In genomic region chr22:28172948-28173360, GRCh38 we compare ENCODE assay signal across 18 cellular contexts.
DNase-seq lines count a peak whose midpoint lies in the region; ATAC-seq and TF ChIP-seq lines count a peak whose summit lies in the region.
"Had no signal": no experiment of that assay in that cellular context is flagged by ENCODE, and none has a peak within 500 bp of the region (broad histone marks: within the 10 kb centered on the region; RNA-seq: fewer than 3 reads in every experiment).

No MANE protein-coding gene starts in this region.

- H3K79me1 ChIP-seq in IMR-90 (ENCODE audit: low read depth in 1 of 2, low read length in 2 of 2), result peaks cover 3 to 4% of the 10 kb centered on the region in 2 experiments; a peak in 2 of 4 replicates

- no peak overlapping the region for H3K9ac ChIP-seq in IMR-90 (ENCODE audit: low read depth, low read length)
- H3K9ac ChIP-seq: BLaER1 treated with 17β-estradiol and CSF1 and Interleukin-3, amounts not matched to agents 10 nM and 100 nM had no signal

- H2BK15ac ChIP-seq in IMR-90 (ENCODE audit: low read depth, low read length), result no peak overlapping the region

- DNase-seq in Caki2 (ENCODE audit: low read depth) (peak; percentile 56), IMR-90 (no peak), RWPE2 (ENCODE audit: low spot score) (no peak), hepatocyte (ENCODE audit: low spot score) (peak; percentile 33), cerebellar cortex (ENCODE audit: low spot score) (no peak), right atrium auricular region (ENCODE audit: low spot score) (no peak), GDM1 (lab: John Stamatoyannopoulos, UW) (no peak), DMS79 (lab: John Stamatoyannopoulos, UW) (no peak)
- DNase-seq: activated CD8-positive, alpha-beta memory T cell treated with anti-CD3 and anti-CD28 coated beads, Interleukin-2, amount 50 U/mL, for 4 hours; erythroblast; H9; MM.1S; NCI-H82; right lobe of liver; stimulated activated naive CD4-positive, alpha-beta T cell treated with Interleukin-2 at 50 U/mL for 16 hours; SW 1271 had no signal

- no peaks in the 10 kb centered on the region for H3K36me3 ChIP-seq in IMR-90 (ENCODE audit: control insufficient read depth, insufficient read depth, low read length)
- H3K36me3 ChIP-seq in RWPE2 (ENCODE audit: low read depth), result no peaks in the 10 kb centered on the region
- no peaks in the 10 kb centered on the region for H3K36me3 ChIP-seq in hepatocyte (replicated peaks; ENCODE audit: insufficient read depth, low read depth)
- no peaks in the 10 kb centered on the region for H3K36me3 ChIP-seq in right atrium auricular region
- H3K36me3 ChIP-seq: BLaER1 treated with 17β-estradiol and CSF1 and Interleukin-3, amounts not matched to agents 10 nM and 100 nM; right lobe of liver had no signal

- H3K4ac ChIP-seq in IMR-90 (ENCODE audit: low read depth, low read length), result no peak overlapping the region

- ATAC-seq in IMR-90 (ENCODE audit: low read depth), result 0 out of 2 replicates have a peak, but pooled peaks have one; percentile 14
- ATAC-seq in RWPE2 (ENCODE audit: low read depth), result peak; percentile 96
- ATAC-seq: right lobe of liver had no signal

- no peak overlapping the region for H3K14ac ChIP-seq in IMR-90 (replicated peaks; ENCODE audit: low read depth, low read length)

- H3K9me3 ChIP-seq in IMR-90 (ENCODE audit: control insufficient read depth, insufficient read depth, low read length) (no peaks in the 10 kb centered on the region), RWPE2 (ENCODE audit: severe bottlenecking) (no peaks in the 10 kb centered on the region), hepatocyte (ENCODE audit: low read depth) (no peaks in the 10 kb centered on the region), right atrium auricular region (peaks cover 0 to 4% of the 10 kb centered on the region in 2 donors)
- H3K9me3 ChIP-seq: right lobe of liver had no signal

- H3K9me2 ChIP-seq in hepatocyte (replicated peaks; ENCODE audit: insufficient read depth), result no peaks in the 10 kb centered on the region

- H2BK5ac ChIP-seq in IMR-90 (ENCODE audit: low read depth, low read length, poor library complexity, severe bottlenecking), result no peak overlapping the region

- no peak overlapping the region for H3K4me3 ChIP-seq in IMR-90 (ENCODE audit: insufficient read depth, low read depth, low read length)
- H3K4me3 ChIP-seq in RWPE2 (ENCODE audit: severe bottlenecking), result no peak overlapping the region
- H3K4me3 ChIP-seq in hepatocyte, result no peak overlapping the region
- no peak overlapping the region for H3K4me3 ChIP-seq in right atrium auricular region
- H3K4me3 ChIP-seq: BLaER1 treated with 17β-estradiol and CSF1 and Interleukin-3, amounts not matched to agents 10 nM and 100 nM; right lobe of liver had no signal

- no peak overlapping the region for H3K23ac ChIP-seq in IMR-90 (ENCODE audit: low read depth, low read length)

- H4K91ac ChIP-seq in IMR-90 (ENCODE audit: insufficient read depth, low read depth, low read length), result no peak overlapping the region

- no peak overlapping the region for H3K18ac ChIP-seq in IMR-90 (ENCODE audit: low read depth, low read length)

- no peaks in the 10 kb centered on the region for H3K27me3 ChIP-seq in IMR-90 (ENCODE audit: control insufficient read depth, insufficient read depth, low read length)
- no peaks in the 10 kb centered on the region for H3K27me3 ChIP-seq in RWPE2 (ENCODE audit: insufficient read depth, poor library complexity, severe bottlenecking)
- H3K27me3 ChIP-seq in hepatocyte, result no peaks in the 10 kb centered on the region
- no peaks in the 10 kb centered on the region for H3K27me3 ChIP-seq in right atrium auricular region
- H3K27me3 ChIP-seq: BLaER1 treated with 17β-estradiol and CSF1 and Interleukin-3, amounts not matched to agents 10 nM and 100 nM; right lobe of liver had no signal

- dilution Hi-C loops in IMR-90 (cut with HindIII; ENCODE audit: low sequenced_read_pairs, unreplicated experiment), result no loop called here

- no peak overlapping the region for H2BK20ac ChIP-seq in IMR-90 (ENCODE audit: low read depth, low read length)

- no peak overlapping the region for H3K4me2 ChIP-seq in IMR-90 (ENCODE audit: low read depth, low read length)
- no peak overlapping the region for H3K4me2 ChIP-seq in hepatocyte
- H3K4me2 ChIP-seq: BLaER1 treated with 17β-estradiol and CSF1 and Interleukin-3, amounts not matched to agents 10 nM and 100 nM had no signal

- H3K4me1 ChIP-seq in IMR-90 (ENCODE audit: control insufficient read depth, insufficient read depth, low read length) (no peaks in the 10 kb centered on the region), RWPE2 (ENCODE audit: insufficient read depth, poor library complexity, severe bottlenecking) (peaks cover 15% of the 10 kb centered on the region), hepatocyte (ENCODE audit: insufficient read depth) (no peaks in the 10 kb centered on the region), right atrium auricular region (no peaks in the 10 kb centered on the region)
- H3K4me1 ChIP-seq: BLaER1 treated with 17β-estradiol and CSF1 and Interleukin-3, amounts not matched to agents 10 nM and 100 nM; right lobe of liver had no signal

- no peak overlapping the region for H4K5ac ChIP-seq in IMR-90 (ENCODE audit: low read depth, low read length)

- H2BK120ac ChIP-seq in IMR-90 (ENCODE audit: low read depth, low read length), result no peak overlapping the region

- H4K20me1 ChIP-seq in IMR-90 (ENCODE audit: insufficient read depth, low read length) (no peaks in the 10 kb centered on the region; the same call in 1 of the 2 replicates), hepatocyte (ENCODE audit: insufficient read depth, poor library complexity, severe bottlenecking) (no peaks in the 10 kb centered on the region)
- H4K20me1 ChIP-seq: BLaER1 treated with 17β-estradiol and CSF1 and Interleukin-3, amounts not matched to agents 10 nM and 100 nM had no signal

- BruUV-seq in IMR-90 (replicated peaks; lab: Mats Ljungman, UMichigan), result no TSS peak

- in situ Hi-C loops in Caki2 (cut with HindIII; ENCODE audit: low pct_unique_long_range_greater_than_20kb, low sequenced_read_pairs) (no loop called here), IMR-90 (cut with MboI; ENCODE audit: low sequenced_read_pairs) (no loop called here)

- CTCF ChIA-PET in IMR-90 (lab: Yijun Ruan, JAX), result interaction anchor here (0.6 kb wide), 1 partner anchor 274 kb away, joined by 3 read pairs; no protein-coding TSS in a partner anchor

- TF ChIP-seq CTCF in IMR-90 (conservative IDR thresholded peaks at IDR 0.05; ENCODE audit: low read depth, low read length) (no peak), RWPE2 (IDR thresholded peaks at IDR 0.05; ENCODE audit: poor library complexity, severe bottlenecking) (no peak), hepatocyte (IDR thresholded peaks at IDR 0.05; ENCODE audit: poor library complexity) (no peak), right atrium auricular region (IDR thresholded peaks at IDR 0.05) (no peak)

- no peak overlapping the region for H3K56ac ChIP-seq in IMR-90 (ENCODE audit: extremely low read depth, insufficient read depth, low read length)

- no peaks in the 10 kb centered on the region for H3K79me2 ChIP-seq in hepatocyte

- no CpG with 5 or more reads among the region's 3 CpGs for WGBS in IMR-90 (ENCODE audit: extremely low coverage in 2 of 2, insufficient read length in 1 of 2), 2 experiments
- WGBS in hepatocyte (ENCODE audit: low lambda C conversion rate, missing lambda C conversion rate), result 26% methylated on average over 3 of the region's 3 CpGs

- no peak overlapping the region for H4K8ac ChIP-seq in IMR-90 (ENCODE audit: low read depth in 2 of 2, low read length in 2 of 2)

- POLR2A ChIA-PET in IMR-90 (lab: Charles Lee; ENCODE audit: unreplicated experiment), result no interaction called here

- no peak overlapping the region for H2AFZ ChIP-seq in IMR-90 (replicated peaks; ENCODE audit: low read length, poor library complexity)
- no peak overlapping the region for H2AFZ ChIP-seq in hepatocyte

- H3K9me1 ChIP-seq in IMR-90 (ENCODE audit: insufficient read depth, low read length), result peaks cover 5% of the 10 kb centered on the region; the same call in 1 of the 2 replicates

- H3K27ac ChIP-seq in IMR-90 (ENCODE audit: insufficient read depth, low read length) (no peak overlapping the region), RWPE2 (ENCODE audit: poor library complexity, severe bottlenecking) (peak overlapping the region; percentile 46), hepatocyte (no peak overlapping the region), right atrium auricular region (no peak overlapping the region)
- H3K27ac ChIP-seq: BLaER1 treated with 17β-estradiol and CSF1 and Interleukin-3, amounts not matched to agents 10 nM and 100 nM; HL-60; right lobe of liver had no signal

- no peak for TF ChIP-seq RAD21 in IMR-90 (IDR thresholded peaks at IDR 0.05; ENCODE audit: low read length)

- intact Hi-C loops in IMR-90 (cut with micrococcal nuclease), result no loop called here

- no peak overlapping the region for H2AK5ac ChIP-seq in IMR-90 (ENCODE audit: low read depth, low read length)

- H2AK9ac ChIP-seq in IMR-90 (replicated peaks; ENCODE audit: low read depth, low read length, poor library complexity), result no peak overlapping the region

- no peak for TF ChIP-seq POLR2A in IMR-90 (IDR thresholded peaks at IDR 0.05; ENCODE audit: low read depth, low read length)

TF ChIP-seq in IMR-90, 13 proteins besides CTCF, POLR2A, EP300 and RAD21 (continues in another document):
- TF ChIP-seq CEBPB (IDR thresholded peaks at IDR 0.05; ENCODE audit: low read depth, low read length), result no peak
- TF ChIP-seq CHD1 (IDR thresholded peaks at IDR 0.05; ENCODE audit: low read depth, low read length), result no peak
- no peak for TF ChIP-seq USF2 (IDR thresholded peaks at IDR 0.05; ENCODE audit: low read depth, low read length)
- TF ChIP-seq ELK1 (IDR thresholded peaks at IDR 0.05; ENCODE audit: borderline replicate concordance, low read depth, low read length), result no peak
- no peak for TF ChIP-seq RCOR1 (IDR thresholded peaks at IDR 0.05; ENCODE audit: insufficient replicate concordance, low read length)
- no peak for TF ChIP-seq SMC3 (IDR thresholded peaks at IDR 0.05; ENCODE audit: low read depth, low read length)
- TF ChIP-seq BHLHE40 (IDR thresholded peaks at IDR 0.05; ENCODE audit: low read depth, low read length), result no peak

Comparison
In these comparisons a context has a peak if more than half of its experiments do, and no peak if none do; other contexts are left out.
1. DNase-seq: peak in Caki2 (single experiment) and hepatocyte (single experiment); none in IMR-90 (single experiment), RWPE2 (single experiment), cerebellar cortex (single experiment), right atrium auricular region (single experiment), GDM1 (single experiment) and DMS79 (single experiment).